8 cellular contexts compared by ENCODE assay signal in genomic region chr5:6712136-6712581, GRCh38. TPM values are rescaled to one million over a fixed set of nuclear protein-coding genes. Genes with fewer than 3 reads are reported as not detected.
DNase-seq lines count a peak whose midpoint lies in the region; ATAC-seq and TF ChIP-seq lines count a peak whose summit lies in the region.

No MANE protein-coding gene starts in this region.

- peak; percentile 14 for ATAC-seq in HG02852 (IDR thresholded peaks at IDR 0.05; ENCODE audit: unreplicated experiment)
- peak; percentile 3 for ATAC-seq in stimulated activated naive CD8-positive, alpha-beta T cell treated with anti-CD3 and anti-CD28 coated beads, Interleukin-15, Interleukin-2, amounts not matched to agents 100 U/mL and 50 U/mL, for 24 hours
- ATAC-seq in HG03521 (IDR thresholded peaks at IDR 0.05; ENCODE audit: unreplicated experiment): no peak

- H3K27ac ChIP-seq in ectodermal cell (ENCODE audit: insufficient read depth, low read depth, low read length, poor library complexity, severe bottlenecking): peak overlapping the region; percentile 89

- H3K4me1 ChIP-seq in ectodermal cell (ENCODE audit: control insufficient read depth, insufficient read depth, low read length): peaks cover 19% of the 10 kb centered on the region

- peak overlapping the region; percentile 80 for H3K4me3 ChIP-seq in ectodermal cell (ENCODE audit: insufficient read depth, low read depth, low read length)

- H3K27me3 ChIP-seq in ectodermal cell (ENCODE audit: control insufficient read depth, insufficient read depth, low read length, poor library complexity, severe bottlenecking): peaks cover 18% of the 10 kb centered on the region

- H3K9me3 ChIP-seq in ectodermal cell (ENCODE audit: control insufficient read depth, low read length): no peaks in the 10 kb centered on the region

- no peaks in the 10 kb centered on the region for H3K36me3 ChIP-seq in ectodermal cell (ENCODE audit: control insufficient read depth, insufficient read depth, low read length)

- peak; percentile 18 for TF ChIP-seq CTCF in GM10266 (IDR thresholded peaks at IDR 0.05; ENCODE audit: control insufficient read depth, insufficient read depth, low read depth, missing control alignments)

- DNase-seq in GM10266 (ENCODE audit: extremely low spot score) (peak; percentile 56), NCI-H460 (ENCODE audit: extremely low read depth, low read depth) (peak; percentile 41), lung microvascular endothelial cell (ENCODE audit: low read depth in 2 of 2) (peak; percentile 51 to 68)
- DNase-seq in activated CD4-positive, alpha-beta T cell treated with anti-CD3 and anti-CD28 coated beads, Interleukin-2, amount 50 U/mL, for 4 hours: peak; percentile 13 to 28
- DNase-seq in stimulated activated naive CD8-positive, alpha-beta T cell treated with anti-CD3 and anti-CD28 coated beads, Interleukin-15, Interleukin-2, amounts not matched to agents 100 U/mL and 50 U/mL, for 24 hours: peak; percentile 59

- WGBS in ectodermal cell, 2 experiments: 0 to 1% methylated on average over 37 of the region's 37 CpGs

RNA-seq across cellular contexts. Expression of gene TENT4A, which starts 1.1 kb away (rescaled TPM):
- total RNA-seq in NCI-H460 (2014; rRNA removed; shearing (Covaris generic)): 14.5 and 17.7 TPM in 2 replicates
- polyA plus RNA-seq in NCI-H460 (2014; cell fraction: nucleus; rRNA removed): 18.7 and 30.9 TPM in 2 replicates
- 31.8 TPM for polyA plus RNA-seq in ectodermal cell (2013, experiment 1 of 4)
- polyA plus RNA-seq in ectodermal cell (2013, experiment 2 of 4): 24.1 TPM
- polyA plus RNA-seq in ectodermal cell (2013, experiment 3 of 4): 21.2 TPM
- polyA plus RNA-seq in ectodermal cell (2013, experiment 4 of 4): 24.5 TPM
- 6.5 and 8.1 TPM in 2 replicates for total RNA-seq in lung microvascular endothelial cell
